In genomic region chr6:40308533-40309306, GRCh38 we compare ENCODE assay signal across 8 cellular contexts.
DNase-seq lines count a peak whose midpoint lies in the region; ATAC-seq and TF ChIP-seq lines count a peak whose summit lies in the region.

No MANE protein-coding gene starts in this region.

- TF ChIP-seq EP300 in esophagus muscularis mucosa (IDR thresholded peaks at IDR 0.05) = no peak

- no peaks in the 10 kb centered on the region for H3K36me3 Mint-ChIP-seq in natural killer cell treated with Interleukin-12 subunit alpha and Interleukin-12 subunit beta and Interleukin-15 and Interleukin-18, amount 100 ng/mL, for 72 hours

- H3K27me3 Mint-ChIP-seq in natural killer cell treated with Interleukin-12 subunit alpha and Interleukin-12 subunit beta and Interleukin-15 and Interleukin-18, amount 100 ng/mL, for 72 hours = peaks cover 32 to 49% of the 10 kb centered on the region in 2 donors

- H3K36me3 ChIP-seq in esophagus muscularis mucosa (no peaks in the 10 kb centered on the region), tibial artery (no peaks in the 10 kb centered on the region)

- peaks cover 0 to 3% of the 10 kb centered on the region in 2 donors for H3K4me1 Mint-ChIP-seq in natural killer cell treated with Interleukin-12 subunit alpha and Interleukin-12 subunit beta and Interleukin-15 and Interleukin-18, amount 100 ng/mL, for 72 hours (ENCODE audit: low read depth in 2 of 2)

- no peak overlapping the region for H3K4me3 ChIP-seq in esophagus muscularis mucosa
- H3K4me3 ChIP-seq in tibial artery = no peak overlapping the region

- ATAC-seq in natural killer cell treated with Interleukin-12 subunit alpha and Interleukin-12 subunit beta and Interleukin-15 and Interleukin-18, amount 100 ng/mL, for 72 hours = peak in 1 of 2 donors; percentile 75

- H3K27ac Mint-ChIP-seq in natural killer cell treated with Interleukin-12 subunit alpha and Interleukin-12 subunit beta and Interleukin-15 and Interleukin-18, amount 100 ng/mL, for 72 hours = no peak overlapping the region

- H3K4me1 ChIP-seq in esophagus muscularis mucosa (peaks cover 0 to 7% (median 4%) of the 10 kb centered on the region in 4 donors), tibial artery (peaks cover 0 to 4% (median 2%) of the 10 kb centered on the region in 4 donors)

- 10% methylated on average over 9 of the region's 12 CpGs for WGBS in esophagus muscularis mucosa

- no peaks in the 10 kb centered on the region for H3K9me3 Mint-ChIP-seq in natural killer cell treated with Interleukin-12 subunit alpha and Interleukin-12 subunit beta and Interleukin-15 and Interleukin-18, amount 100 ng/mL, for 72 hours

- no peaks in the 10 kb centered on the region for H3K9me3 ChIP-seq in esophagus muscularis mucosa
- H3K9me3 ChIP-seq in tibial artery = no peaks in the 10 kb centered on the region

- TF ChIP-seq CTCF in GM13976 (IDR thresholded peaks at IDR 0.05; ENCODE audit: borderline replicate concordance, control extremely low read depth, extremely low read depth, insufficient read depth, missing control alignments) = peak; percentile 90
- peak; percentile 80 to 95 (median 86) for TF ChIP-seq CTCF in esophagus muscularis mucosa (IDR thresholded peaks at IDR 0.05)
- peak; percentile 79 to 84 for TF ChIP-seq CTCF in tibial artery (IDR thresholded peaks at IDR 0.05)

- no peak overlapping the region for H3K4me3 Mint-ChIP-seq in natural killer cell treated with Interleukin-12 subunit alpha and Interleukin-12 subunit beta and Interleukin-15 and Interleukin-18, amount 100 ng/mL, for 72 hours

- intact Hi-C loops in esophagus muscularis mucosa (cut with DNase I) = loop anchor here (5.0 kb wide), 3 partner anchors 326 to 961 kb away; no protein-coding TSS in a partner anchor
- intact Hi-C loops in tibial artery (cut with DNase I; ENCODE audit: low total_unique reads) = loop anchor here (5.0 to 10.0 kb wide), 2 partner anchors 326 to 404 kb away; no protein-coding TSS in a partner anchor

- H3K27ac ChIP-seq in esophagus muscularis mucosa (replicated peaks in 1 of 4) = no peak overlapping the region
- H3K27ac ChIP-seq in tibial artery = no peak overlapping the region

- H3K27me3 ChIP-seq in esophagus muscularis mucosa (peaks cover 0 to 13% (median 0%) of the 10 kb centered on the region in 4 donors), tibial artery (peaks cover 0 to 14% of the 10 kb centered on the region in 2 donors)

- in situ Hi-C loops in GM13976 (cut with MboI; ENCODE audit: low sequenced_read_pairs, unreplicated experiment) = loop anchor here (25.0 kb wide), 1 partner anchor 946 kb away; no protein-coding TSS in a partner anchor

- TF ChIP-seq POLR2A in esophagus muscularis mucosa (IDR thresholded peaks at IDR 0.05; ENCODE audit: low read depth) = no peak

- DNase-seq in AG08396 (ENCODE audit: low spot score) = peak; percentile 66
- peak; percentile 78 for DNase-seq in GM13976 (ENCODE audit: low spot score)
- peak; percentile 69 for DNase-seq in NCI-H524 treated with DMSO at 0.1 percent for 48 hours (lab: John Stamatoyannopoulos, UW)
- DNase-seq in activated CD8-positive, alpha-beta memory T cell treated with anti-CD3 and anti-CD28 coated beads, Interleukin-2, amount 50 U/mL, for 1 hour (ENCODE audit: extremely low read depth) = peak; percentile 7
- DNase-seq in esophagus muscularis mucosa (ENCODE audit: extremely low spot score) = no peak
- peak; percentile 68 for DNase-seq in natural killer cell treated with Interleukin-12 subunit alpha and Interleukin-12 subunit beta and Interleukin-15 and Interleukin-18, amount 100 ng/mL, for 72 hours (ENCODE audit: low spot score)
- peak in 1 of 2 donors; percentile 51 for DNase-seq in tibial artery
- no peak for DNase-seq in central memory CD4-positive, alpha-beta T cell

Comparison
In these comparisons a context has a peak if more than half of its experiments do, and no peak if none do; other contexts are left out.
1. DNase-seq: peak in AG08396 (single experiment), GM13976 (single experiment), NCI-H524 treated with DMSO at 0.1 percent for 48 hours (single experiment), activated CD8-positive, alpha-beta memory T cell treated with anti-CD3 and anti-CD28 coated beads, Interleukin-2, amount 50 U/mL, for 1 hour (single experiment) and natural killer cell treated with Interleukin-12 subunit alpha and Interleukin-12 subunit beta and Interleukin-15 and Interleukin-18, amount 100 ng/mL, for 72 hours (single experiment); none in esophagus muscularis mucosa (single experiment) and central memory CD4-positive, alpha-beta T cell (single experiment).
2. Peak in every context shown above with its lines, with median percentiles within 50 percentile points of each other: CTCF ChIP-seq.